In genomic region chr9:133030317-133031129, GRCh38 we compare ENCODE assay signal across 8 cellular contexts. TPM values are rescaled to one million over a fixed set of nuclear protein-coding genes. Genes with fewer than 3 reads are reported as not detected.
DNase-seq lines count a peak whose midpoint lies in the region; ATAC-seq and TF ChIP-seq lines count a peak whose summit lies in the region.

GTF3C5 (plus strand) TSS chr9:133030997; CDS start chr9:133031012, 15 bp downstream.

- H3K36me3 Mint-ChIP-seq in activated T-helper 2 cell treated with anti-CD3 and anti-CD28 coated beads, Interferon-gamma antibody, Interleukin-2, Interleukin-4, amounts not matched to agents 10 μg/mL and 5 μg/mL and 100 μg/mL, durations not matched to agents 14 hours and 24 hours and 36 hours (ENCODE audit: low read depth): peaks cover 27% of the 10 kb centered on the region
- peaks cover 0 to 5% (median 0%) of the 10 kb centered on the region in 3 donors for H3K36me3 Mint-ChIP-seq in naive thymus-derived CD8-positive, alpha-beta T cell

- ATAC-seq in RWPE2 (ENCODE audit: low read depth): peak; percentile 98
- ATAC-seq in naive thymus-derived CD8-positive, alpha-beta T cell: peak; percentile 96

- intact Hi-C loops in activated T-helper 2 cell treated with anti-CD3 and anti-CD28 coated beads, Interferon-gamma antibody, Interleukin-2, Interleukin-4, amounts not matched to agents 10 μg/mL and 5 μg/mL and 100 μg/mL, durations not matched to agents 14 hours and 24 hours and 36 hours (cut with micrococcal nuclease): loop anchor here (1.0 to 10.0 kb wide), 3 partner anchors 8 to 344 kb away; partner anchors contain the start of genes STKLD1 and SURF4

- H3K9me3 Mint-ChIP-seq in activated T-helper 2 cell treated with anti-CD3 and anti-CD28 coated beads, Interferon-gamma antibody, Interleukin-2, Interleukin-4, amounts not matched to agents 10 μg/mL and 5 μg/mL and 100 μg/mL, durations not matched to agents 14 hours and 24 hours and 36 hours: no peaks in the 10 kb centered on the region
- peaks cover 0 to 2% (median 0%) of the 10 kb centered on the region in 9 donors for H3K9me3 Mint-ChIP-seq in naive thymus-derived CD8-positive, alpha-beta T cell

- H3K4me3 Mint-ChIP-seq in activated T-helper 2 cell treated with anti-CD3 and anti-CD28 coated beads, Interferon-gamma antibody, Interleukin-2, Interleukin-4, amounts not matched to agents 10 μg/mL and 5 μg/mL and 100 μg/mL, durations not matched to agents 14 hours and 24 hours and 36 hours (ENCODE audit: low read depth): peak within 1 kb of the TSS; percentile 98
- H3K4me3 Mint-ChIP-seq in naive thymus-derived CD8-positive, alpha-beta T cell: peak within 1 kb of the TSS; percentile 97 to 100 (median 99)

- H3K27me3 Mint-ChIP-seq in activated T-helper 2 cell treated with anti-CD3 and anti-CD28 coated beads, Interferon-gamma antibody, Interleukin-2, Interleukin-4, amounts not matched to agents 10 μg/mL and 5 μg/mL and 100 μg/mL, durations not matched to agents 14 hours and 24 hours and 36 hours (ENCODE audit: low read depth): no peaks in the 10 kb centered on the region
- no peaks in the 10 kb centered on the region for H3K27me3 Mint-ChIP-seq in naive thymus-derived CD8-positive, alpha-beta T cell

- peaks cover 31% of the 10 kb centered on the region for H3K4me1 Mint-ChIP-seq in activated T-helper 2 cell treated with anti-CD3 and anti-CD28 coated beads, Interferon-gamma antibody, Interleukin-2, Interleukin-4, amounts not matched to agents 10 μg/mL and 5 μg/mL and 100 μg/mL, durations not matched to agents 14 hours and 24 hours and 36 hours (ENCODE audit: low read depth)
- peaks cover 22 to 75% (median 63%) of the 10 kb centered on the region in 4 donors for H3K4me1 Mint-ChIP-seq in naive thymus-derived CD8-positive, alpha-beta T cell

- H3K9me3 ChIP-seq in RWPE2 (ENCODE audit: severe bottlenecking): no peaks in the 10 kb centered on the region

- H3K36me3 ChIP-seq in RWPE2 (ENCODE audit: low read depth): peaks cover 20% of the 10 kb centered on the region

- peak within 1 kb of the TSS; percentile 96 for H3K27ac Mint-ChIP-seq in activated T-helper 2 cell treated with anti-CD3 and anti-CD28 coated beads, Interferon-gamma antibody, Interleukin-2, Interleukin-4, amounts not matched to agents 10 μg/mL and 5 μg/mL and 100 μg/mL, durations not matched to agents 14 hours and 24 hours and 36 hours
- peak within 1 kb of the TSS; percentile 97 to 99 (median 98) for H3K27ac Mint-ChIP-seq in naive thymus-derived CD8-positive, alpha-beta T cell

- H3K27me3 ChIP-seq in RWPE2 (ENCODE audit: insufficient read depth, poor library complexity, severe bottlenecking): no peaks in the 10 kb centered on the region

- H3K27ac ChIP-seq in RWPE2 (ENCODE audit: poor library complexity, severe bottlenecking): peak within 1 kb of the TSS; percentile 59

- POLR2A ChIA-PET in naive thymus-derived CD8-positive, alpha-beta T cell (lab: Charles Lee): interaction anchor here (0.6 to 3.2 kb wide), 38 partner anchors 8 to 1485 kb away, joined by 3 to 28 read pairs (median 5); partner anchors contain the start of genes CACFD1, MED22, PRRT1B and RPL7A

- H3K4me3 ChIP-seq in RWPE2 (ENCODE audit: severe bottlenecking) (peak within 1 kb of the TSS; percentile 56), fibroblast of mammary gland (ENCODE audit: control insufficient read depth, low read depth, low read length) (peak within 1 kb of the TSS; percentile 84)

- TF ChIP-seq CTCF in RWPE2 (IDR thresholded peaks at IDR 0.05; ENCODE audit: poor library complexity, severe bottlenecking) (no peak), fibroblast of mammary gland (conservative IDR thresholded peaks at IDR 0.05; ENCODE audit: control insufficient read depth, insufficient read depth, low read depth, low read length) (no peak)

- H3K4me1 ChIP-seq in RWPE2 (ENCODE audit: insufficient read depth, poor library complexity, severe bottlenecking): peaks cover 8% of the 10 kb centered on the region

- DNase-seq in EH (ENCODE audit: low read depth) (peak; percentile 99), H4 (ENCODE audit: low spot score) (peak; percentile 98), LoVo (ENCODE audit: low spot score) (peak; percentile 98), RWPE2 (ENCODE audit: low spot score) (peak; percentile 90), fibroblast of mammary gland (ENCODE audit: low read depth) (peak; percentile 99)
- peak; percentile 92 for DNase-seq in activated T-helper 2 cell treated with anti-CD3 and anti-CD28 coated beads, Interferon-gamma antibody, Interleukin-2, Interleukin-4, amounts not matched to agents 10 μg/mL and 5 μg/mL and 100 μg/mL, durations not matched to agents 14 hours and 24 hours and 36 hours (ENCODE audit: low spot score)
- DNase-seq in naive thymus-derived CD8-positive, alpha-beta T cell: peak; percentile 81 to 97 (median 92)
- peak; percentile 85 to 95 (median 94) for DNase-seq in stimulated activated naive CD4-positive, alpha-beta T cell (lab: John Stamatoyannopoulos, UW)

RNA-seq across cellular contexts. Expression of gene GTF3C5, which starts in this region (rescaled TPM):
- total RNA-seq in H4 (2014; rRNA removed; shearing (Covaris generic)): 52.5 and 54.6 TPM in 2 replicates
- 81.6 and 89.7 TPM in 2 replicates for total RNA-seq in activated T-helper 2 cell treated with anti-CD3 and anti-CD28 coated beads, Interferon-gamma antibody, Interleukin-2, Interleukin-4, amounts not matched to agents 10 μg/mL and 5 μg/mL and 100 μg/mL, durations not matched to agents 14 hours and 24 hours and 36 hours
- total RNA-seq in naive thymus-derived CD8-positive, alpha-beta T cell: 10 to 100 TPM; 78.7 to 81.2 TPM
- polyA plus RNA-seq in naive thymus-derived CD8-positive, alpha-beta T cell: 10 to 100 TPM; 33.7 to 40.1 (median 37.8) TPM

Comparison
In these comparisons a context has a peak if more than half of its experiments do, and no peak if none do; other contexts are left out.
1. Peak in every context shown above with its lines: DNase-seq, ATAC-seq, H3K4me3 ChIP-seq and H3K27ac ChIP-seq.